In the genomic region with DNA sequence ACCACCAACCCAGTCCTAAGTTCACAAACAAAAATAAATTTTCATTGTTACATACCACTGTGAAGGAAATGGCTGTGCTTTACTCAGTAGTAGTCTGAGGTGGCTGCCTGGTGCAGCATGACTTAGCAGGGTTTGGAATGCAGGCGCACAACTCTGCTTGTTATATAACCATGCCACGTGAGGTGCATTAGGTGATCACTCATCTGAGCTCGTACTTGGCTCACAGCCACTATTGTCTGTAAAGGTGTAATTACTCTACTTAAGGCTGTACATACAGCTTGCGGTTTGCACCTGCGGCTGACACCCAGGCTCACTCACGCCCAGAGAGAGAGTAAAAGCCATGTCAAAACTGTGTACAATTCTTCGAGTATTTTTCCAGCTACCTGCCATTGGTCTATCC, we compare ENCODE assay signal across 13 cellular contexts.
DNase-seq lines count a peak whose midpoint lies in the region; ATAC-seq lines count a peak whose summit lies in the region.
"Had no signal": no experiment of that assay in that cellular context is flagged by ENCODE, and none has a peak within 500 bp of the region (broad histone marks: within the 10 kb centered on the region; RNA-seq: fewer than 3 reads in every experiment).

No MANE protein-coding gene starts in this region.

- in situ Hi-C loops in Caki2 (cut with HindIII; ENCODE audit: low pct_unique_long_range_greater_than_20kb, low sequenced_read_pairs) = no loop called here

- intact Hi-C loops in left colon (cut with DNase I, micrococcal nuclease) = no loop called here

- peak; percentile 97 for ATAC-seq in left colon
- no peak for ATAC-seq in HG03045 (IDR thresholded peaks at IDR 0.05; ENCODE audit: unreplicated experiment)
- ATAC-seq in GM18517 (IDR thresholded peaks at IDR 0.05; ENCODE audit: unreplicated experiment) = no peak
- ATAC-seq: activated CD8-positive, alpha-beta T cell treated with anti-CD3 and anti-CD28 coated beads, Interleukin-2, amount 10 ng/mL, durations not matched to agents 7 days and 5 days had no signal

- peak; percentile 74 for DNase-seq in Caki2 (ENCODE audit: low read depth)
- peak; percentile 88 for DNase-seq in NCI-H1105 (lab: John Stamatoyannopoulos, UW)
- peak; percentile 84 for DNase-seq in RPMI8226
- DNase-seq in left colon = peak; percentile 77 to 86
- DNase-seq in HuH-7.5 (ENCODE audit: low spot score) = no peak
- DNase-seq in HUDEP-2 (lab: John Stamatoyannopoulos, UW; ENCODE audit: unreplicated experiment in 76 of 76) = no peak
- DNase-seq: activated CD8-positive, alpha-beta T cell treated with anti-CD3 and anti-CD28 coated beads, Interleukin-2, amount 10 ng/mL, durations not matched to agents 7 days and 5 days; activated naive CD8-positive, alpha-beta T cell treated with anti-CD3 and anti-CD28 coated beads, Interleukin-2, amount 10 ng/mL, durations not matched to agents 7 days and 5 days; HFFc6; naive B cell; NCI-H524 treated with DMSO at 0.1 percent for 48 hours had no signal

Comparison
In these comparisons a context has a peak if more than half of its experiments do, and no peak if none do; other contexts are left out.
1. DNase-seq: peak in Caki2 (single experiment), NCI-H1105 (single experiment), RPMI8226 (single experiment) and left colon (2 of 2); none in HuH-7.5 (single experiment) and HUDEP-2 (0 of 76).